Comparison of ENCODE assay signal across 9 cellular contexts in the genomic region with DNA sequence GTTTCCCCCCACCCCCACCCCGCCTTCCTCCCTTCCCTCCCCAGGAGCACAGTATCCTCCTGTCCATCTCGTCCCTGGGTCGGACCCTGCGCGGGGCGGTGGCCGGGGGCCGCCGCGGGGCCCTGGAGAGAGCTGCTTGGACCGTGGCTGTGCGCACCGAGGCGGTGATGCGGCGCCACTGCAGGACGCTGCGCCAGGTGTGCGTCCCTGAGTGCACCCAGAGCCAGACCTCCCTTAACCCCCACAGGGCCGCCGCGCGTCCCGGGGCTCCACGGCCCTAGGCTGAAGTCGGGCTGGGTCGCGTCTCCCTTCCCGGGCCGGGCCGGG. TPM values are rescaled to one million over a fixed set of nuclear protein-coding genes. Genes with fewer than 3 reads are reported as not detected.
A peak's percentile ranks its signal among the peaks of the same experiment; 100 is the strongest.
DNase-seq lines count a peak whose midpoint lies in the region; ATAC-seq and TF ChIP-seq lines count a peak whose summit lies in the region.
"Had no signal": no experiment of that assay in that cellular context is flagged by ENCODE, and none has a peak within 500 bp of the region (broad histone marks: within the 10 kb centered on the region; RNA-seq: fewer than 3 reads in every experiment).

No MANE protein-coding gene starts in this region.

- H3K79me1 ChIP-seq in neuronal stem cell (ENCODE audit: low read depth, low read length): no peaks in the 10 kb centered on the region

- H3K27me3 ChIP-seq in heart left ventricle (peaks cover 0 to 64% (median 44%) of the 10 kb centered on the region in 9 donors), neuronal stem cell (ENCODE audit: control insufficient read depth in 3 of 3, insufficient read depth in 3 of 3, low read depth in 1 of 3, low read length in 3 of 3) (peaks cover 30 to 61% (median 42%) of the 10 kb centered on the region in 3 experiments)

- TF ChIP-seq CTCF in heart left ventricle (IDR thresholded peaks at IDR 0.05): no peak

- POLR2A ChIA-PET in activated naive CD8-positive, alpha-beta T cell treated with anti-CD3 and anti-CD28 coated beads, Interleukin-2, amount 10 ng/mL, durations not matched to agents 7 days and 5 days (lab: Charles Lee): interaction anchor here (0.7 to 7.1 kb wide), 15 partner anchors 11 to 518 kb away, joined by 3 to 142 read pairs (median 8); a partner anchor contains a TSS

- H3K14ac ChIP-seq in neuronal stem cell (ENCODE audit: low read length): no peak overlapping the region

- ATAC-seq in heart left ventricle (peak in 2 of 4 donors; percentile 1 to 7), Right ventricle myocardium inferior (no peak), HG03139 (IDR thresholded peaks at IDR 0.05; ENCODE audit: unreplicated experiment) (peak; percentile 22)
- ATAC-seq in activated naive CD8-positive, alpha-beta T cell treated with anti-CD3 and anti-CD28 coated beads, Interleukin-2, amount 10 ng/mL, durations not matched to agents 7 days and 5 days (ENCODE audit: low read depth): peak; percentile 22

- peaks cover 6% of the 10 kb centered on the region for H3K36me3 Mint-ChIP-seq in activated naive CD8-positive, alpha-beta T cell treated with anti-CD3 and anti-CD28 coated beads, Interleukin-2, amount 10 ng/mL, durations not matched to agents 7 days and 5 days

- H4K8ac ChIP-seq in neuronal stem cell (ENCODE audit: low read depth, low read length): no peak overlapping the region

- no peak overlapping the region for H4K91ac ChIP-seq in neuronal stem cell (ENCODE audit: low read depth, low read length, poor library complexity)

- peak overlapping the region; percentile 9 to 62 (median 56) for H3K4me3 ChIP-seq in heart left ventricle
- peak overlapping the region; percentile 51 to 79 for H3K4me3 ChIP-seq in neuronal stem cell (ENCODE audit: low read length in 2 of 2)

- H3K4ac ChIP-seq in neuronal stem cell (ENCODE audit: low read length): no peak overlapping the region

- DNase-seq in heart left ventricle: no peak
- DNase-seq in Right ventricle myocardium inferior (ENCODE audit: missing footprints): no peak
- DNase-seq in activated naive CD8-positive, alpha-beta T cell treated with anti-CD3 and anti-CD28 coated beads, Interleukin-2, amount 10 ng/mL, durations not matched to agents 7 days and 5 days: no peak
- no peak for DNase-seq in neuronal stem cell (ENCODE audit: low spot score)
- no peak for DNase-seq in Kasumi-1 (lab: John Stamatoyannopoulos, UW)
- no peak for DNase-seq in NCI-H2107 (lab: John Stamatoyannopoulos, UW)
- DNase-seq in GOT3 (lab: John Stamatoyannopoulos, UW): no peak

- H2BK12ac ChIP-seq in neuronal stem cell (ENCODE audit: low read length): no peak overlapping the region

- H3K4me1 ChIP-seq in heart left ventricle (peaks cover 8 to 74% (median 36%) of the 10 kb centered on the region in 12 donors), neuronal stem cell (ENCODE audit: control insufficient read depth in 2 of 2, insufficient read depth in 1 of 2, low read depth in 1 of 2, low read length in 2 of 2) (peaks cover 16 to 29% of the 10 kb centered on the region in 2 donors)

- peak overlapping the region; percentile 84 for H3K4me3 Mint-ChIP-seq in activated naive CD8-positive, alpha-beta T cell treated with anti-CD3 and anti-CD28 coated beads, Interleukin-2, amount 10 ng/mL, durations not matched to agents 7 days and 5 days

- peak overlapping the region; percentile 75 for H3K23ac ChIP-seq in neuronal stem cell (ENCODE audit: low read depth, low read length, poor library complexity)

- WGBS in heart left ventricle, 4 donors: 0 to 2% (median 1%) methylated on average over 1 to 31 of the region's 31 CpGs
- no CpG with 5 or more reads among the region's 31 CpGs for WGBS in neuronal stem cell (ENCODE audit: extremely low coverage in 2 of 2, insufficient read length in 2 of 2, insufficient replicate concordance in 1 of 2), 2 donors

- TF ChIP-seq POLR2A in heart left ventricle (IDR thresholded peaks at IDR 0.05): no peak

- H3K27me3 Mint-ChIP-seq in activated naive CD8-positive, alpha-beta T cell treated with anti-CD3 and anti-CD28 coated beads, Interleukin-2, amount 10 ng/mL, durations not matched to agents 7 days and 5 days: no peaks in the 10 kb centered on the region
- H3K27me3 Mint-ChIP-seq: activated naive CD4-positive, alpha-beta T cell treated with anti-CD3 and anti-CD28 coated beads, Interleukin-2, amount 50 U/mL, for 24 hours had no signal

- intact Hi-C loops in heart left ventricle (cut with DNase I): loop anchor here in 9 of 10 donors (2.0 to 10.0 kb wide), 6 partner anchors 19 to 84 kb away; a partner anchor contains a TSS
- intact Hi-C loops in Right ventricle myocardium inferior (cut with DNase I): loop anchor here (1.0 kb wide), 1 partner anchor 19 kb away; no protein-coding TSS in a partner anchor

- H3K9ac ChIP-seq in neuronal stem cell (ENCODE audit: low read depth, low read length, poor library complexity): peak overlapping the region; percentile 70

- H2AK5ac ChIP-seq in neuronal stem cell (ENCODE audit: low read depth, low read length): peak overlapping the region; percentile 63

- no peak overlapping the region for H2BK120ac ChIP-seq in neuronal stem cell (ENCODE audit: low read depth, low read length)

- H3K36me3 ChIP-seq in heart left ventricle: peaks cover 0 to 20% (median 10%) of the 10 kb centered on the region in 9 donors
- H3K36me3 ChIP-seq in neuronal stem cell (replicated peaks in 1 of 2; ENCODE audit: control insufficient read depth in 2 of 2, insufficient read depth in 2 of 2, low read length in 2 of 2): peaks cover 6 to 21% of the 10 kb centered on the region in 2 donors

- H2AFZ ChIP-seq in neuronal stem cell (ENCODE audit: low read length): peak overlapping the region; percentile 99

- H2BK5ac ChIP-seq in neuronal stem cell (ENCODE audit: low read length): peak overlapping the region; percentile 39

- H3K9me3 Mint-ChIP-seq in activated naive CD8-positive, alpha-beta T cell treated with anti-CD3 and anti-CD28 coated beads, Interleukin-2, amount 10 ng/mL, durations not matched to agents 7 days and 5 days: no peaks in the 10 kb centered on the region
- H3K9me3 Mint-ChIP-seq: activated naive CD4-positive, alpha-beta T cell treated with anti-CD3 and anti-CD28 coated beads, Interleukin-2, amount 50 U/mL, for 24 hours had no signal

- H3K27ac ChIP-seq in heart left ventricle (peak overlapping the region in 11 of 12 donors; percentile 64 to 93 (median 86)), neuronal stem cell (replicated peaks; ENCODE audit: low read length) (no peak overlapping the region)

- no peaks in the 10 kb centered on the region for H3K9me3 ChIP-seq in heart left ventricle
- H3K9me3 ChIP-seq in neuronal stem cell (replicated peaks in 1 of 2; ENCODE audit: control insufficient read depth in 2 of 2, insufficient read depth in 1 of 2, low read depth in 1 of 2, low read length in 2 of 2): no peaks in the 10 kb centered on the region

- peaks cover 52% of the 10 kb centered on the region for H3K4me1 Mint-ChIP-seq in activated naive CD8-positive, alpha-beta T cell treated with anti-CD3 and anti-CD28 coated beads, Interleukin-2, amount 10 ng/mL, durations not matched to agents 7 days and 5 days

- peak overlapping the region; percentile 71 for H3K18ac ChIP-seq in neuronal stem cell (ENCODE audit: low read length)

- H3K27ac Mint-ChIP-seq in activated naive CD8-positive, alpha-beta T cell treated with anti-CD3 and anti-CD28 coated beads, Interleukin-2, amount 10 ng/mL, durations not matched to agents 7 days and 5 days: no peak overlapping the region

- peak overlapping the region; percentile 54 for H2BK15ac ChIP-seq in neuronal stem cell (ENCODE audit: low read length)

- peak overlapping the region; percentile 77 for H3K4me2 ChIP-seq in neuronal stem cell (ENCODE audit: insufficient read depth, low read length, poor library complexity, severe bottlenecking)

RNA-seq across cellular contexts. Expression of a gene that starts 2.2 kb away (rescaled TPM):
- total RNA-seq in heart left ventricle (1 to 10 TPM in 1 of 9 donors, under 1 TPM in 8; 0.16 to 1.2 (median 0.56) TPM), Right ventricle myocardium inferior (0.30 TPM)
- polyA plus RNA-seq in heart left ventricle: under 1 TPM; 0.35 to 0.42 TPM
- 1 to 10 TPM; 9.7 to 9.8 TPM for total RNA-seq in activated naive CD8-positive, alpha-beta T cell treated with anti-CD3 and anti-CD28 coated beads, Interleukin-2, amount 10 ng/mL, durations not matched to agents 7 days and 5 days
- polyA plus RNA-seq in neuronal stem cell (2013, experiment 1 of 2): 0.14 TPM
- polyA plus RNA-seq in neuronal stem cell (2013, experiment 2 of 2): 0.25 TPM

RNA-seq across cellular contexts. Expression of a gene that starts 11.2 kb away (rescaled TPM):
- 10 to 100 TPM; 37.0 to 75.9 (median 50.7) TPM for total RNA-seq in heart left ventricle
- 10 to 100 TPM; 23.5 to 31.1 TPM for polyA plus RNA-seq in heart left ventricle
- total RNA-seq in Right ventricle myocardium inferior: 38.4 TPM
- under 1 TPM; 0.30 to 0.51 TPM for total RNA-seq in activated naive CD8-positive, alpha-beta T cell treated with anti-CD3 and anti-CD28 coated beads, Interleukin-2, amount 10 ng/mL, durations not matched to agents 7 days and 5 days
- polyA plus RNA-seq in neuronal stem cell (2013, experiment 1 of 2): 0.13 TPM
- polyA plus RNA-seq in neuronal stem cell (2013, experiment 2 of 2): 0.08 TPM

RNA-seq across cellular contexts. Expression of a gene that starts 24.8 kb away (rescaled TPM):
- 10 to 100 TPM; 19.2 to 52.1 (median 42.9) TPM for total RNA-seq in heart left ventricle
- polyA plus RNA-seq in heart left ventricle: 10 to 100 TPM; 23.6 to 32.9 TPM
- 39.0 TPM for total RNA-seq in Right ventricle myocardium inferior
- total RNA-seq in activated naive CD8-positive, alpha-beta T cell treated with anti-CD3 and anti-CD28 coated beads, Interleukin-2, amount 10 ng/mL, durations not matched to agents 7 days and 5 days: 10 to 100 TPM; 65.3 to 74.9 TPM
- polyA plus RNA-seq in neuronal stem cell (2013, experiment 1 of 2): 111 TPM
- polyA plus RNA-seq in neuronal stem cell (2013, experiment 2 of 2): 113 TPM

RNA-seq across cellular contexts. Expression of a gene that starts 41.1 kb away (rescaled TPM):
- 10 to 100 TPM in 2 of 9 donors, 1 to 10 TPM in 7; 3.2 to 25.6 (median 5.3) TPM for total RNA-seq in heart left ventricle
- polyA plus RNA-seq in heart left ventricle: 1 to 10 TPM; 3.7 to 6.5 TPM
- 6.6 TPM for total RNA-seq in Right ventricle myocardium inferior
- total RNA-seq in activated naive CD8-positive, alpha-beta T cell treated with anti-CD3 and anti-CD28 coated beads, Interleukin-2, amount 10 ng/mL, durations not matched to agents 7 days and 5 days: 100 to 1,000 TPM in 1 of 2 experiments, 10 to 100 TPM in 1; 95.1 to 106 TPM
- 7.9 TPM for polyA plus RNA-seq in neuronal stem cell (2013, experiment 1 of 2)
- polyA plus RNA-seq in neuronal stem cell (2013, experiment 2 of 2): 8.0 TPM

RNA-seq across cellular contexts. Expression of a gene that starts 41.7 kb away (rescaled TPM):
- total RNA-seq in heart left ventricle (1 to 10 TPM in 3 of 9 donors, under 1 TPM in 6; 0.18 to 1.9 (median 0.67) TPM), Right ventricle myocardium inferior (0.49 TPM)
- under 1 TPM; 0.21 to 0.27 TPM for polyA plus RNA-seq in heart left ventricle
- 1 to 10 TPM; 1.8 to 2.6 TPM for total RNA-seq in activated naive CD8-positive, alpha-beta T cell treated with anti-CD3 and anti-CD28 coated beads, Interleukin-2, amount 10 ng/mL, durations not matched to agents 7 days and 5 days
- polyA plus RNA-seq in neuronal stem cell (2013, experiment 1 of 2): 2.6 TPM
- polyA plus RNA-seq in neuronal stem cell (2013, experiment 2 of 2): 2.5 TPM

Comparison
In these comparisons a context has a peak if more than half of its experiments do, and no peak if none do; other contexts are left out.
1. RNA of a gene that starts 11.2 kb away (total RNA-seq): 37.0 to 75.9 TPM in heart left ventricle and 38.4 TPM in Right ventricle myocardium inferior (single experiment); 0.30 to 0.51 TPM in activated naive CD8-positive, alpha-beta T cell treated with anti-CD3 and anti-CD28 coated beads, Interleukin-2, amount 10 ng/mL, durations not matched to agents 7 days and 5 days; every median in the first group is over 10 times any median in the second.